In the genomic region with DNA sequence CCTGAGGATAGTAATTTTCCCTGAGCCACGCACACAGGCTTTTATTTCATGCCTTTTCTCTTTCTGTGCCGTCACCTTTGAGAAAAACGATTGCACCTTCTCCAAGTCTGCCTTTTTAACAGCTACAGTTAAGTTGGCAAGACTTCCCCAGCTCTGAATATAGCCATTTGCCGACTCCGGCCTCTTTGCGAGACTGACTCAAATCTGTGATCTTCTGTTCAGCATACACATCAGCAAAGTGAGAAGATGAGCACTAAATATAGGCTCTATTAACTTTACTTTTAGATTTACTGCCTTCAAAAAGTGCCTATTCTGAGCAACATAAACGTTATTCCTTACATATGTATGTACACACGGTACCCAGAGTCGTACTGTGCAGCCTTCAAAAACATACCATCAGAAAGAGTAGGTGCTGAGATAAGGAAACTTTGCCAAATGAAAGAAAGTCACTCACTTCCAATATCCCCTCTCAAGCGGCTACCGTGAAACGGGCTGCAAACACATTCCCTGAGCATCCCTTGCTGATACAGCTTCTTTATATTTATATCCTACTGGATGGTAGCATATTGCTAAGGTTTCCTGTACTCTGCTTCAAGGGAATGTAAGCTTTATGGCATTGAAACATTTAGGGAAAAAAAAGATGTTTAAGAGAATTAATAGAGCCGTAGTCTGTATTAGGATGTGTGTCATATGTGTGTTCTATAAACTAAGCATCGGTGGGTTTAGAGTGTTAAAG, we compare ENCODE assay signal across 14 cellular contexts.
"Had no signal": no experiment of that assay in that cellular context is flagged by ENCODE, and none has a peak within 500 bp of the region (broad histone marks: within the 10 kb centered on the region; RNA-seq: fewer than 3 reads in every experiment).

No MANE protein-coding gene starts in this region.

- DNase-seq: activated CD4-positive, alpha-beta T cell treated with anti-CD3 and anti-CD28 coated beads, Interleukin-2, amount 10 ng/mL, durations not matched to agents 7 days and 5 days; activated CD4-positive, CD25-positive, alpha-beta regulatory T cell; activated CD8-positive, alpha-beta memory T cell treated with anti-CD3 and anti-CD28 coated beads for 24 hours; activated naive CD4-positive, alpha-beta T cell treated with Interleukin-2 at 50 U/mL for 16 hours; foreskin fibroblast; head of caudate nucleus; left colon; naive thymus-derived CD4-positive, alpha-beta T cell; stimulated activated CD4-positive, alpha-beta T cell treated with anti-CD3 and anti-CD28 coated beads, Interleukin-4, amount 100 ng/mL, for 24 hours; stimulated activated naive CD4-positive, alpha-beta T cell treated with Interleukin-2 at 50 U/mL for 16 hours; substantia nigra had no signal

- H3K9me3 ChIP-seq: SJSA1 had no signal

- H3K27ac ChIP-seq: parathyroid adenoma, SJSA1 had no signal

- H3K79me2 ChIP-seq: parathyroid adenoma had no signal

- H3K9ac ChIP-seq: parathyroid adenoma had no signal

- H2AFZ ChIP-seq: parathyroid adenoma had no signal

- ATAC-seq: left colon; naive thymus-derived CD4-positive, alpha-beta T cell had no signal

- H3K27me3 ChIP-seq: SJSA1 had no signal

- H3K4me3 ChIP-seq: SJSA1, skin epidermis had no signal

- H3K4me1 ChIP-seq: parathyroid adenoma had no signal
